10 cellular contexts compared by ENCODE assay signal in genomic region chr4:6771229-6771671, GRCh38. TPM values are rescaled to one million over a fixed set of nuclear protein-coding genes. Genes with fewer than 3 reads are reported as not detected.
DNase-seq lines count a peak whose midpoint lies in the region; ATAC-seq and TF ChIP-seq lines count a peak whose summit lies in the region.
"Had no signal": no experiment of that assay in that cellular context is flagged by ENCODE, and none has a peak within 500 bp of the region (broad histone marks: within the 10 kb centered on the region; RNA-seq: fewer than 3 reads in every experiment).

No MANE protein-coding gene starts in this region.

- no peak for TF ChIP-seq EP300 in SK-N-SH (IDR thresholded peaks at IDR 0.05; ENCODE audit: borderline replicate concordance in 1 of 2, low read depth in 1 of 2, low read length in 1 of 2)

- TF ChIP-seq CTCF in SK-N-SH (IDR thresholded peaks at IDR 0.05) (no peak), Caco-2 (IDR thresholded peaks at IDR 0.05; ENCODE audit: insufficient read depth in 1 of 2, low read depth in 1 of 2, low read length in 1 of 2, severe bottlenecking in 1 of 2, unreplicated experiment in 1 of 2) (no peak)

- 70% methylated on average over 7 of the region's 8 CpGs for whole genome bisulfite sequencing in SK-N-SH (ENCODE audit: low lambda C conversion rate)

- H3K9me3 Mint-ChIP-seq in Caco-2 (ENCODE audit: unreplicated experiment), result no peaks in the 10 kb centered on the region

- no peaks in the 10 kb centered on the region for H3K4me1 Mint-ChIP-seq in Caco-2 (ENCODE audit: low read depth, unreplicated experiment)

- no peak for TF ChIP-seq RAD21 in SK-N-SH (IDR thresholded peaks at IDR 0.05; ENCODE audit: low read length)

- H3K9ac ChIP-seq in SK-N-SH, result no peak overlapping the region

- intact Hi-C loops in Right ventricle myocardium inferior (cut with DNase I) (loop anchor here (1.0 kb wide), 1 partner anchor 10 kb away; no protein-coding TSS in a partner anchor), Caco-2 (cut with micrococcal nuclease; ENCODE audit: unreplicated experiment) (no loop called here)

- no peak overlapping the region for H2AFZ ChIP-seq in SK-N-SH (ENCODE audit: low read depth)

- no TSS peak for BruUV-seq in Caco-2 (replicated peaks; lab: Mats Ljungman, UMichigan)

- no peak overlapping the region for H3K27ac Mint-ChIP-seq in Caco-2 (ENCODE audit: unreplicated experiment)

- peak; percentile 38 for ATAC-seq in SK-N-SH treated with all-trans-retinoic acid at 6 μM for 48 hours
- peak; percentile 89 for ATAC-seq in Right ventricle myocardium inferior
- no peak for ATAC-seq in GM21786 (IDR thresholded peaks at IDR 0.05; ENCODE audit: unreplicated experiment)

- H3K36me3 ChIP-seq in SK-N-SH (replicated peaks in 1 of 2; ENCODE audit: control insufficient read depth in 1 of 2, insufficient read depth in 2 of 2, low read length in 1 of 2) (no peaks in the 10 kb centered on the region), Caco-2 (ENCODE audit: control insufficient read depth, insufficient read depth, low read length) (no peaks in the 10 kb centered on the region)

- peaks cover 6% of the 10 kb centered on the region for H3K27me3 ChIP-seq in SK-N-SH (ENCODE audit: insufficient read depth)
- H3K27me3 ChIP-seq in Caco-2 (replicated peaks; ENCODE audit: control insufficient read depth, insufficient read depth, low read length), result no peaks in the 10 kb centered on the region

- H3K9me2 ChIP-seq in SK-N-SH, result no peaks in the 10 kb centered on the region

- H3K4me1 ChIP-seq in SK-N-SH (ENCODE audit: control insufficient read depth in 1 of 2, insufficient read depth in 2 of 2, low read depth in 1 of 2, low read length in 1 of 2), result peaks cover 0 to 9% of the 10 kb centered on the region in 2 experiments; a peak in 1 of 4 replicates
- no peaks in the 10 kb centered on the region for H3K4me1 ChIP-seq in Caco-2

- H3K9me3 ChIP-seq in SK-N-SH (no peaks in the 10 kb centered on the region), Caco-2 (no peaks in the 10 kb centered on the region)

- H3K27ac ChIP-seq in SK-N-SH (ENCODE audit: low read depth in 2 of 2, low read length in 1 of 2), result no peak overlapping the region
- H3K27ac ChIP-seq: 22Rv1 had no signal

- CTCF ChIA-PET in SK-N-SH (lab: Yijun Ruan, JAX) (interaction anchor here (0.7 to 0.8 kb wide), 2 partner anchors 11 to 51 kb away, joined by 3 read pairs; no protein-coding TSS in a partner anchor), Caco-2 (lab: Charles Lee) (no interaction called here)

- POLR2A ChIA-PET in SK-N-SH (lab: Yijun Ruan, JAX) (no interaction called here), Caco-2 (lab: Charles Lee) (interaction anchor here (0.7 kb wide), 1 partner anchor 247 kb away, joined by 3 read pairs; no protein-coding TSS in a partner anchor)

- DNase-seq in SK-N-SH (no peak), Right ventricle myocardium inferior (ENCODE audit: missing footprints) (peak; percentile 83), myocyte (ENCODE audit: low read depth) (peak; percentile 97), activated gamma-delta T cell (lab: John Stamatoyannopoulos, UW) (no peak), Caco-2 (no peak)
- DNase-seq in activated CD8-positive, alpha-beta memory T cell treated with anti-CD3 and anti-CD28 coated beads for 24 hours, result no peak
- DNase-seq: activated naive CD4-positive, alpha-beta T cell treated with anti-CD3 and anti-CD28 coated beads, Interleukin-2, amount 50 U/mL, for 16 hours had no signal

- no peaks in the 10 kb centered on the region for H3F3A ChIP-seq in SK-N-SH (replicated peaks; ENCODE audit: insufficient read depth)

- no peaks in the 10 kb centered on the region for H3K36me3 Mint-ChIP-seq in Caco-2 (ENCODE audit: insufficient read depth, unreplicated experiment)

- no peaks in the 10 kb centered on the region for H4K20me1 ChIP-seq in SK-N-SH (ENCODE audit: insufficient read depth)

- H3K4me3 Mint-ChIP-seq in Caco-2 (ENCODE audit: unreplicated experiment), result no peak overlapping the region

- peaks cover 4% of the 10 kb centered on the region for H3K27me3 Mint-ChIP-seq in Caco-2 (ENCODE audit: insufficient read depth, unreplicated experiment)

- H3K4me3 ChIP-seq in SK-N-SH (ENCODE audit: low read depth in 2 of 2, low read length in 1 of 2) (no peak overlapping the region), Caco-2 (ENCODE audit: low read depth, low read length) (no peak overlapping the region)

- no peaks in the 10 kb centered on the region for H3K79me2 ChIP-seq in SK-N-SH (ENCODE audit: insufficient read depth)

- no peak overlapping the region for H3K4me2 ChIP-seq in SK-N-SH

TF ChIP-seq in SK-N-SH treated with all-trans-retinoic acid at 6 μM for 48 hours, 23 proteins besides CTCF, POLR2A, EP300 and RAD21 (continues in another document):
- TF ChIP-seq TSHZ2 (CRISPR knock-in tag; IDR thresholded peaks at IDR 0.05), result no peak
- no peak for TF ChIP-seq PPARA (CRISPR knock-in tag; IDR thresholded peaks at IDR 0.05; ENCODE audit: borderline replicate concordance)
- no peak for TF ChIP-seq BACH2 (CRISPR knock-in tag; IDR thresholded peaks at IDR 0.05; ENCODE audit: borderline replicate concordance)
- TF ChIP-seq ISL1 (CRISPR knock-in tag; IDR thresholded peaks at IDR 0.05), result no peak
- TF ChIP-seq ZNF70 (CRISPR knock-in tag; IDR thresholded peaks at IDR 0.05), result no peak
- no peak for TF ChIP-seq GLIS3 (CRISPR knock-in tag; IDR thresholded peaks at IDR 0.05)
- no peak for TF ChIP-seq TCF4 (CRISPR knock-in tag; IDR thresholded peaks at IDR 0.05; ENCODE audit: borderline replicate concordance)

TF ChIP-seq in SK-N-SH, 30 proteins besides CTCF, POLR2A, EP300 and RAD21:
- no peak for TF ChIP-seq FOXJ3 (CRISPR knock-in tag; IDR thresholded peaks at IDR 0.05)
- TF ChIP-seq FOXM1 (IDR thresholded peaks at IDR 0.05; ENCODE audit: low read depth), result no peak
- TF ChIP-seq YY1 (IDR thresholded peaks at IDR 0.05; ENCODE audit: low read depth), result no peak
- TF ChIP-seq SMC3 (IDR thresholded peaks at IDR 0.05; ENCODE audit: low read depth, low read length), result no peak
- TF ChIP-seq MEF2A (IDR thresholded peaks at IDR 0.05; ENCODE audit: borderline replicate concordance, low read depth), result no peak
- TF ChIP-seq NFIC (IDR thresholded peaks at IDR 0.05; ENCODE audit: borderline replicate concordance), result no peak
- no peak for TF ChIP-seq RXRA (IDR thresholded peaks at IDR 0.05; ENCODE audit: borderline replicate concordance, low read depth)

RNA-seq across cellular contexts. Expression of gene KIAA0232, which starts 11.3 kb away (rescaled TPM):
- 5.7 and 7.7 TPM in 2 replicates for polyA plus RNA-seq in SK-N-SH (2012; rRNA removed)
- 7.1 and 7.2 TPM in 2 replicates for polyA plus RNA-seq in SK-N-SH (2012; cell fraction: cytosol; rRNA removed)
- 4.6 and 9.7 TPM in 2 replicates for polyA plus RNA-seq in SK-N-SH (2012; cell fraction: nucleus; rRNA removed)
- total RNA-seq in Right ventricle myocardium inferior (72.1 TPM), myocyte (64.2 and 73.7 TPM in 2 replicates), Caco-2 (2022) (19.7 and 20.3 TPM in 2 replicates)
- polyA plus RNA-seq in myocyte (2012), result 16.5 TPM

RNA-seq across cellular contexts. Expression of gene BLOC1S4, which starts 55.3 kb away (rescaled TPM):
- 21.9 and 22.1 TPM in 2 replicates for polyA plus RNA-seq in SK-N-SH (2012; rRNA removed)
- polyA plus RNA-seq in SK-N-SH (2012; cell fraction: cytosol; rRNA removed), result 19.1 and 23.7 TPM in 2 replicates
- polyA plus RNA-seq in SK-N-SH (2012; cell fraction: nucleus; rRNA removed), result 11.5 and 13.3 TPM in 2 replicates
- total RNA-seq in Right ventricle myocardium inferior (6.0 TPM), myocyte (32.8 and 35.1 TPM in 2 replicates), Caco-2 (2022) (16.6 and 17.2 TPM in 2 replicates)
- polyA plus RNA-seq in myocyte (2012), result 16.0 TPM

Comparison
In these comparisons a context has a peak if more than half of its experiments do, and no peak if none do; other contexts are left out.
1. DNase-seq: peak in Right ventricle myocardium inferior (single experiment) and myocyte (single experiment); none in SK-N-SH (single experiment), activated gamma-delta T cell (single experiment), activated CD8-positive, alpha-beta memory T cell treated with anti-CD3 and anti-CD28 coated beads for 24 hours (single experiment) and Caco-2 (0 of 2).